ENCODE assay signal across 1 cellular context in genomic region chr9:125143377-125144090, GRCh38.
TF ChIP-seq lines count a peak whose summit lies in the region.

Gene SCAI, minus strand, starts transcription at chr9:125143528. Its CDS starts 91 bp downstream, at chr9:125143437.

TF ChIP-seq in HepG2, 621 proteins besides CTCF, POLR2A, EP300 and RAD21 (continued from another document):
- TF ChIP-seq ZNF788 (CRISPR knock-in tag; IDR thresholded peaks at IDR 0.05; ENCODE audit: borderline replicate concordance), result 0 out of 2 replicates have a peak, but pooled peaks have one; percentile 70
- TF ChIP-seq CCDC6 (CRISPR knock-in tag; IDR thresholded peaks at IDR 0.05), result peak; percentile 72; the same call in 1 of the 2 replicates
- TF ChIP-seq GABPB1 (CRISPR knock-in tag; IDR thresholded peaks at IDR 0.05), result peak; percentile 78
- no peak for TF ChIP-seq MAZ (IDR thresholded peaks at IDR 0.05; ENCODE audit: borderline replicate concordance, low read depth, low read length)
- peak; percentile 57; the same call in 1 of the 2 replicates for TF ChIP-seq MAZ (CRISPR knock-in tag; IDR thresholded peaks at IDR 0.05; ENCODE audit: low read depth)
- peak; percentile 54; the same call in 1 of the 2 replicates for TF ChIP-seq SIN3A (IDR thresholded peaks at IDR 0.05; ENCODE audit: borderline replicate concordance, low read depth, low read length)
- no peak for TF ChIP-seq ZFP1 (CRISPR knock-in tag; IDR thresholded peaks at IDR 0.05)
- peak; percentile 83 for TF ChIP-seq SALL1 (CRISPR knock-in tag; IDR thresholded peaks at IDR 0.05)
- TF ChIP-seq, protein P1, sequence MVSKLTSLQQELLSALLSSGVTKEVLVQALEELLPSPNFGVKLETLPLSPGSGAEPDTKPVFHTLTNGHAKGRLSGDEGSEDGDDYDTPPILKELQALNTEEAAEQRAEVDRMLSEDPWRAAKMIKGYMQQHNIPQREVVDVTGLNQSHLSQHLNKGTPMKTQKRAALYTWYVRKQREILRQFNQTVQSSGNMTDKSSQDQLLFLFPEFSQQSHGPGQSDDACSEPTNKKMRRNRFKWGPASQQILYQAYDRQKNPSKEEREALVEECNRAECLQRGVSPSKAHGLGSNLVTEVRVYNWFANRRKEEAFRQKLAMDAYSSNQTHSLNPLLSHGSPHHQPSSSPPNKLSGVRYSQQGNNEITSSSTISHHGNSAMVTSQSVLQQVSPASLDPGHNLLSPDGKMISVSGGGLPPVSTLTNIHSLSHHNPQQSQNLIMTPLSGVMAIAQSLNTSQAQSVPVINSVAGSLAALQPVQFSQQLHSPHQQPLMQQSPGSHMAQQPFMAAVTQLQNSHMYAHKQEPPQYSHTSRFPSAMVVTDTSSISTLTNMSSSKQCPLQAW (CRISPR knock-in tag; IDR thresholded peaks at IDR 0.05), result peak; percentile 76; the same call in 1 of the 2 replicates
- peak; percentile 56; the same call in 1 of the 2 replicates for TF ChIP-seq ERF (CRISPR knock-in tag; IDR thresholded peaks at IDR 0.05)
- TF ChIP-seq, protein P2, sequence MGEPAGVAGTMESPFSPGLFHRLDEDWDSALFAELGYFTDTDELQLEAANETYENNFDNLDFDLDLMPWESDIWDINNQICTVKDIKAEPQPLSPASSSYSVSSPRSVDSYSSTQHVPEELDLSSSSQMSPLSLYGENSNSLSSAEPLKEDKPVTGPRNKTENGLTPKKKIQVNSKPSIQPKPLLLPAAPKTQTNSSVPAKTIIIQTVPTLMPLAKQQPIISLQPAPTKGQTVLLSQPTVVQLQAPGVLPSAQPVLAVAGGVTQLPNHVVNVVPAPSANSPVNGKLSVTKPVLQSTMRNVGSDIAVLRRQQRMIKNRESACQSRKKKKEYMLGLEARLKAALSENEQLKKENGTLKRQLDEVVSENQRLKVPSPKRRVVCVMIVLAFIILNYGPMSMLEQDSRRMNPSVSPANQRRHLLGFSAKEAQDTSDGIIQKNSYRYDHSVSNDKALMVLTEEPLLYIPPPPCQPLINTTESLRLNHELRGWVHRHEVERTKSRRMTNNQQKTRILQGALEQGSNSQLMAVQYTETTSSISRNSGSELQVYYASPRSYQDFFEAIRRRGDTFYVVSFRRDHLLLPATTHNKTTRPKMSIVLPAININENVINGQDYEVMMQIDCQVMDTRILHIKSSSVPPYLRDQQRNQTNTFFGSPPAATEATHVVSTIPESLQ (CRISPR knock-in tag; conservative IDR thresholded peaks at IDR 0.05), result no peak
- TF ChIP-seq UBTF (CRISPR knock-in tag; IDR thresholded peaks at IDR 0.05), result peak; percentile 76
